Comparison of ENCODE assay signal across 1 cellular context in the genomic region with DNA sequence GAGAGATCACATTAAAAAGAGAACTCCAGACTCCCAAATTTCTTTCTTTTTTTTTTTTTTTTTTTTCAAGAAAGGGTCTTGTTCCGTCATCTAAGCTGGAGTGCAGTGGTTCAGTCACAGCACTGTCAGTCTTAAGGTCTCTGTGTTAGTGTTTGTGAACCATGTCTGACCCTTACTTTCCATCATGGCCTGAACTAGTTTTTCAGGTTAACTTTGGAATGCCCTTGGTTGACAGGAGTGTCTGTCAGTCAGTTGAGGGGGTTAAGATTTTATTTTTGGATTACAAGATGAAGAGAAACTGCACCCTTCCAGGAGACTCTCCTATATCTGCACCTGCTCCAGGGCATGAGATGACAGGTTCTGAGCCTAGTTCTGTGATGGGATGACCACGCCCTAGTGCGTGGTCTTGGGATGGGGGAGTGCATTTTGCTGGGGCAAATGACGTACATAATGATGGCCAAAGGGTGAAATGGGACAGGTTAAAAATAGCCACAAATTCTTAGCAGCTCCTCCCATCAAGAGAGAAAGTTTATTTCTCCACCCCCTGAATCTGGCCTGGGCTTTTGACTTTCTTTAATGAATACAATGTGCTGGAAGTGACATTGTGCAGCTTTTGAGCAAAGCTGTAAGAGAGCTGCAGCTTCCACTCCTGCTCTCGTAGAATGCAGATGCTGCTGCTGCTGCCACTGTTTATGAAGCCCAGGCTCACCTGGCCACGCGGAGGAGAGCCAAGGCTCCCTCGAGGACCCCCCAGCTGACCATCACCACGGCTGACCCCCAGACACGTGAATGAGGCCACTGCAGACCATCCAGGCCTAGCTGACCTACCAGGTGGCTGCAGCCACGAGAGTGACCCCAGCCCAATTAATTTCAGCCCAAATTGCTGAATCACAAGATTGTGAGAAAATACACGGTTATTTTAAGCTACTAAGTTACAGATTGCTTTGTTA.
TF ChIP-seq lines count a peak whose summit lies in the region.

No MANE protein-coding gene starts in this region.

TF ChIP-seq in H1, 55 proteins besides CTCF, POLR2A, EP300 and RAD21:
- TF ChIP-seq, protein P1, sequence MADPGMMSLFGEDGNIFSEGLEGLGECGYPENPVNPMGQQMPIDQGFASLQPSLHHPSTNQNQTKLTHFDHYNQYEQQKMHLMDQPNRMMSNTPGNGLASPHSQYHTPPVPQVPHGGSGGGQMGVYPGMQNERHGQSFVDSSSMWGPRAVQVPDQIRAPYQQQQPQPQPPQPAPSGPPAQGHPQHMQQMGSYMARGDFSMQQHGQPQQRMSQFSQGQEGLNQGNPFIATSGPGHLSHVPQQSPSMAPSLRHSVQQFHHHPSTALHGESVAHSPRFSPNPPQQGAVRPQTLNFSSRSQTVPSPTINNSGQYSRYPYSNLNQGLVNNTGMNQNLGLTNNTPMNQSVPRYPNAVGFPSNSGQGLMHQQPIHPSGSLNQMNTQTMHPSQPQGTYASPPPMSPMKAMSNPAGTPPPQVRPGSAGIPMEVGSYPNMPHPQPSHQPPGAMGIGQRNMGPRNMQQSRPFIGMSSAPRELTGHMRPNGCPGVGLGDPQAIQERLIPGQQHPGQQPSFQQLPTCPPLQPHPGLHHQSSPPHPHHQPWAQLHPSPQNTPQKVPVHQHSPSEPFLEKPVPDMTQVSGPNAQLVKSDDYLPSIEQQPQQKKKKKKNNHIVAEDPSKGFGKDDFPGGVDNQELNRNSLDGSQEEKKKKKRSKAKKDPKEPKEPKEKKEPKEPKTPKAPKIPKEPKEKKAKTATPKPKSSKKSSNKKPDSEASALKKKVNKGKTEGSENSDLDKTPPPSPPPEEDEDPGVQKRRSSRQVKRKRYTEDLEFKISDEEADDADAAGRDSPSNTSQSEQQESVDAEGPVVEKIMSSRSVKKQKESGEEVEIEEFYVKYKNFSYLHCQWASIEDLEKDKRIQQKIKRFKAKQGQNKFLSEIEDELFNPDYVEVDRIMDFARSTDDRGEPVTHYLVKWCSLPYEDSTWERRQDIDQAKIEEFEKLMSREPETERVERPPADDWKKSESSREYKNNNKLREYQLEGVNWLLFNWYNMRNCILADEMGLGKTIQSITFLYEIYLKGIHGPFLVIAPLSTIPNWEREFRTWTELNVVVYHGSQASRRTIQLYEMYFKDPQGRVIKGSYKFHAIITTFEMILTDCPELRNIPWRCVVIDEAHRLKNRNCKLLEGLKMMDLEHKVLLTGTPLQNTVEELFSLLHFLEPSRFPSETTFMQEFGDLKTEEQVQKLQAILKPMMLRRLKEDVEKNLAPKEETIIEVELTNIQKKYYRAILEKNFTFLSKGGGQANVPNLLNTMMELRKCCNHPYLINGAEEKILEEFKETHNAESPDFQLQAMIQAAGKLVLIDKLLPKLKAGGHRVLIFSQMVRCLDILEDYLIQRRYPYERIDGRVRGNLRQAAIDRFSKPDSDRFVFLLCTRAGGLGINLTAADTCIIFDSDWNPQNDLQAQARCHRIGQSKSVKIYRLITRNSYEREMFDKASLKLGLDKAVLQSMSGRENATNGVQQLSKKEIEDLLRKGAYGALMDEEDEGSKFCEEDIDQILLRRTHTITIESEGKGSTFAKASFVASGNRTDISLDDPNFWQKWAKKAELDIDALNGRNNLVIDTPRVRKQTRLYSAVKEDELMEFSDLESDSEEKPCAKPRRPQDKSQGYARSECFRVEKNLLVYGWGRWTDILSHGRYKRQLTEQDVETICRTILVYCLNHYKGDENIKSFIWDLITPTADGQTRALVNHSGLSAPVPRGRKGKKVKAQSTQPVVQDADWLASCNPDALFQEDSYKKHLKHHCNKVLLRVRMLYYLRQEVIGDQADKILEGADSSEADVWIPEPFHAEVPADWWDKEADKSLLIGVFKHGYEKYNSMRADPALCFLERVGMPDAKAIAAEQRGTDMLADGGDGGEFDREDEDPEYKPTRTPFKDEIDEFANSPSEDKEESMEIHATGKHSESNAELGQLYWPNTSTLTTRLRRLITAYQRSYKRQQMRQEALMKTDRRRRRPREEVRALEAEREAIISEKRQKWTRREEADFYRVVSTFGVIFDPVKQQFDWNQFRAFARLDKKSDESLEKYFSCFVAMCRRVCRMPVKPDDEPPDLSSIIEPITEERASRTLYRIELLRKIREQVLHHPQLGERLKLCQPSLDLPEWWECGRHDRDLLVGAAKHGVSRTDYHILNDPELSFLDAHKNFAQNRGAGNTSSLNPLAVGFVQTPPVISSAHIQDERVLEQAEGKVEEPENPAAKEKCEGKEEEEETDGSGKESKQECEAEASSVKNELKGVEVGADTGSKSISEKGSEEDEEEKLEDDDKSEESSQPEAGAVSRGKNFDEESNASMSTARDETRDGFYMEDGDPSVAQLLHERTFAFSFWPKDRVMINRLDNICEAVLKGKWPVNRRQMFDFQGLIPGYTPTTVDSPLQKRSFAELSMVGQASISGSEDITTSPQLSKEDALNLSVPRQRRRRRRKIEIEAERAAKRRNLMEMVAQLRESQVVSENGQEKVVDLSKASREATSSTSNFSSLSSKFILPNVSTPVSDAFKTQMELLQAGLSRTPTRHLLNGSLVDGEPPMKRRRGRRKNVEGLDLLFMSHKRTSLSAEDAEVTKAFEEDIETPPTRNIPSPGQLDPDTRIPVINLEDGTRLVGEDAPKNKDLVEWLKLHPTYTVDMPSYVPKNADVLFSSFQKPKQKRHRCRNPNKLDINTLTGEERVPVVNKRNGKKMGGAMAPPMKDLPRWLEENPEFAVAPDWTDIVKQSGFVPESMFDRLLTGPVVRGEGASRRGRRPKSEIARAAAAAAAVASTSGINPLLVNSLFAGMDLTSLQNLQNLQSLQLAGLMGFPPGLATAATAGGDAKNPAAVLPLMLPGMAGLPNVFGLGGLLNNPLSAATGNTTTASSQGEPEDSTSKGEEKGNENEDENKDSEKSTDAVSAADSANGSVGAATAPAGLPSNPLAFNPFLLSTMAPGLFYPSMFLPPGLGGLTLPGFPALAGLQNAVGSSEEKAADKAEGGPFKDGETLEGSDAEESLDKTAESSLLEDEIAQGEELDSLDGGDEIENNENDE (IDR thresholded peaks at IDR 0.05; ENCODE audit: insufficient replicate concordance, low read length): no peak
- no peak for TF ChIP-seq SIX5 (IDR thresholded peaks at IDR 0.05; ENCODE audit: low read depth, low read length)
- TF ChIP-seq TAF1 (IDR thresholded peaks at IDR 0.05; ENCODE audit: low read depth, low read length): no peak
- TF ChIP-seq SIRT6 (IDR thresholded peaks at IDR 0.05; ENCODE audit: low read length): no peak
- TF ChIP-seq RXRA (IDR thresholded peaks at IDR 0.05; ENCODE audit: insufficient read depth, low read depth, low read length): no peak
- TF ChIP-seq GABPA (IDR thresholded peaks at IDR 0.05; ENCODE audit: borderline replicate concordance, insufficient read depth, low read length): no peak
- no peak for TF ChIP-seq SUZ12 (IDR thresholded peaks at IDR 0.05; ENCODE audit: low read length)
- no peak for TF ChIP-seq KDM4A (IDR thresholded peaks at IDR 0.05; ENCODE audit: low read depth, low read length, severe bottlenecking)
- no peak for TF ChIP-seq BRCA1 (IDR thresholded peaks at IDR 0.05; ENCODE audit: low read depth, low read length)
- no peak for TF ChIP-seq CBX8 (IDR thresholded peaks at IDR 0.05; ENCODE audit: borderline replicate concordance, low read depth, low read length)
- no peak for TF ChIP-seq HDAC6 (IDR thresholded peaks at IDR 0.05; ENCODE audit: low read depth, low read length)
- TF ChIP-seq EGR1 (IDR thresholded peaks at IDR 0.05; ENCODE audit: borderline replicate concordance, low read depth, low read length): no peak
- TF ChIP-seq RFX5 (IDR thresholded peaks at IDR 0.05; ENCODE audit: borderline replicate concordance, low read depth, low read length): no peak
- no peak for TF ChIP-seq CHD2 (IDR thresholded peaks at IDR 0.05; ENCODE audit: low read length)
- no peak for TF ChIP-seq YY1 (IDR thresholded peaks at IDR 0.05; ENCODE audit: low read depth, low read length)
TF ChIP-seq in H1: peak in this region for 0.
